ENCODE assay signal across 10 cellular contexts in the genomic region with DNA sequence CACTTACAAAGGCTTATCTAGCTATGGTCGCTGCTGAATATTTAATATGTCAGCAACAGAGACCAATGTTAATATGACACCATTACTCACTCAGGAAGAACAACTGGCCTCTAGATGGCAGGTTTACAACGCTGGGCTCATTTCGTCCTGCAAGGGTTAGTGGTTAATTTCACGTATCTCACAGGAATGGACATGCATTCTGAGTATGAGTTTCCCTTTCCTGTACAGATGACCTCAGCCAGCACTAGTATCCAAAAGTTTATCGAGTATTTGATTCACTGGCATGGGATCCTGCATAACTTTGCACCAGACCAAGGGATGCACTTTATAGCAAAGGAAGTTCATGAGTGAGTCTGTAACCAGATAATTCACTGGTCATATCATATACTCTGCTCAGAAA. TPM values are rescaled to one million over a fixed set of nuclear protein-coding genes. Genes with fewer than 3 reads are reported as not detected.
DNase-seq lines count a peak whose midpoint lies in the region; ATAC-seq, FAIRE-seq and TF ChIP-seq lines count a peak whose summit lies in the region.
"Had no signal": no experiment of that assay in that cellular context is flagged by ENCODE, and none has a peak within 500 bp of the region (broad histone marks: within the 10 kb centered on the region; RNA-seq: fewer than 3 reads in every experiment).

No MANE protein-coding gene starts in this region.

- no peaks in the 10 kb centered on the region for H3K27me3 Mint-ChIP-seq in activated CD4-positive, alpha-beta T cell treated with anti-CD3 and anti-CD28 coated beads, Interleukin-2, amount 10 ng/mL, durations not matched to agents 24 days and 14 days

- H3K9me3 ChIP-seq in endothelial cell of umbilical vein (replicated peaks; ENCODE audit: control insufficient read depth, insufficient read depth, low read length) (no peaks in the 10 kb centered on the region), upper lobe of right lung (no peaks in the 10 kb centered on the region)

- H3K4me3 ChIP-seq in endothelial cell of umbilical vein (replicated peaks in 1 of 3; ENCODE audit: insufficient read depth in 1 of 3, low read depth in 1 of 3, low read length in 3 of 3) = no peak overlapping the region
- H3K4me3 ChIP-seq in upper lobe of right lung = no peak overlapping the region

- no peaks in the 10 kb centered on the region for H3K79me2 ChIP-seq in endothelial cell of umbilical vein (ENCODE audit: control insufficient read depth, insufficient read depth, low read length)

- peak; percentile 51 to 58 for TF ChIP-seq CTCF in endothelial cell of umbilical vein (IDR thresholded peaks at IDR 0.05; ENCODE audit: extremely low read depth in 1 of 2, insufficient read depth in 1 of 2, low read depth in 1 of 2, low read length in 2 of 2)
- peak; percentile 12 for TF ChIP-seq CTCF in upper lobe of right lung (IDR thresholded peaks at IDR 0.05)

- peaks cover 3% of the 10 kb centered on the region for H3K4me1 ChIP-seq in endothelial cell of umbilical vein (ENCODE audit: control insufficient read depth, extremely low read depth, insufficient read depth, low read length)
- H3K4me1 ChIP-seq in upper lobe of right lung = no peaks in the 10 kb centered on the region

- no peak overlapping the region for H3K9ac ChIP-seq in endothelial cell of umbilical vein (replicated peaks; ENCODE audit: extremely low read depth, insufficient read depth, low read length)

- CTCF ChIA-PET in endothelial cell of umbilical vein (lab: Charles Lee) = interaction anchor here (0.6 to 4.8 kb wide), 13 partner anchors 8 to 398 kb away, joined by 3 to 57 read pairs (median 3); partner anchors contain the start of gene TRPC7

- dilution Hi-C loops in endothelial cell of umbilical vein (cut with MboI; ENCODE audit: extremely low pct_ligation_motif_present, low sequenced_read_pairs) = no loop called here

- H3K4me3 Mint-ChIP-seq in activated CD4-positive, alpha-beta T cell treated with anti-CD3 and anti-CD28 coated beads, Interleukin-2, amount 10 ng/mL, durations not matched to agents 24 days and 14 days = no peak overlapping the region
- H3K4me3 Mint-ChIP-seq: CD4-positive, alpha-beta memory T cell had no signal

- H3K9me1 ChIP-seq in endothelial cell of umbilical vein (replicated peaks; ENCODE audit: control insufficient read depth, extremely low read depth, insufficient read depth, low read length) = no peaks in the 10 kb centered on the region

- intact Hi-C loops in activated CD4-positive, alpha-beta T cell treated with anti-CD3 and anti-CD28 coated beads, Interleukin-2, amount 10 ng/mL, durations not matched to agents 24 days and 14 days (cut with micrococcal nuclease) = no loop called here
- intact Hi-C loops in endothelial cell of umbilical vein (cut with micrococcal nuclease) = loop anchor here (1.0 to 5.0 kb wide), 4 partner anchors 51 to 396 kb away; no protein-coding TSS in a partner anchor
- intact Hi-C loops in upper lobe of right lung (cut with DNase I) = no loop called here

- FAIRE-seq in endothelial cell of umbilical vein (lab: Jason Lieb, UNC) = peak; percentile 96

- H3K36me3 ChIP-seq in endothelial cell of umbilical vein (ENCODE audit: control insufficient read depth in 2 of 2, extremely low read depth in 1 of 2, insufficient read depth in 2 of 2, low read length in 2 of 2) (no peaks in the 10 kb centered on the region), upper lobe of right lung (no peaks in the 10 kb centered on the region)

- no peak overlapping the region for H3K27ac Mint-ChIP-seq in activated CD4-positive, alpha-beta T cell treated with anti-CD3 and anti-CD28 coated beads, Interleukin-2, amount 10 ng/mL, durations not matched to agents 24 days and 14 days
- H3K27ac Mint-ChIP-seq: CD4-positive, alpha-beta memory T cell had no signal

- H3K27me3 ChIP-seq in endothelial cell of umbilical vein (ENCODE audit: control insufficient read depth in 2 of 2, insufficient read depth in 2 of 2, low read length in 2 of 2) = peaks cover 0 to 12% of the 10 kb centered on the region in 2 experiments
- no peaks in the 10 kb centered on the region for H3K27me3 ChIP-seq in upper lobe of right lung

- H3K9me3 Mint-ChIP-seq in activated CD4-positive, alpha-beta T cell treated with anti-CD3 and anti-CD28 coated beads, Interleukin-2, amount 10 ng/mL, durations not matched to agents 24 days and 14 days = no peaks in the 10 kb centered on the region

- no peaks in the 10 kb centered on the region for H3K4me1 Mint-ChIP-seq in activated CD4-positive, alpha-beta T cell treated with anti-CD3 and anti-CD28 coated beads, Interleukin-2, amount 10 ng/mL, durations not matched to agents 24 days and 14 days
- H3K4me1 Mint-ChIP-seq: CD4-positive, alpha-beta memory T cell had no signal

- H2AFZ ChIP-seq in endothelial cell of umbilical vein (ENCODE audit: low read depth, low read length) = no peak overlapping the region

- POLR2A ChIA-PET in endothelial cell of umbilical vein (lab: Charles Lee) = no interaction called here

- H3K4me2 ChIP-seq in endothelial cell of umbilical vein (ENCODE audit: insufficient read depth, low read length) = no peak overlapping the region

- no peaks in the 10 kb centered on the region for H4K20me1 ChIP-seq in endothelial cell of umbilical vein (replicated peaks; ENCODE audit: control insufficient read depth, extremely low read depth, insufficient read depth, low read length)

- no peak overlapping the region for H3K27ac ChIP-seq in endothelial cell of umbilical vein (ENCODE audit: insufficient read depth, low read depth, low read length)
- H3K27ac ChIP-seq in upper lobe of right lung = no peak overlapping the region

- H3K36me3 Mint-ChIP-seq in activated CD4-positive, alpha-beta T cell treated with anti-CD3 and anti-CD28 coated beads, Interleukin-2, amount 10 ng/mL, durations not matched to agents 24 days and 14 days (ENCODE audit: low read depth) = no peaks in the 10 kb centered on the region
- H3K36me3 Mint-ChIP-seq: CD4-positive, alpha-beta memory T cell had no signal

- BruUV-seq in endothelial cell of umbilical vein (replicated peaks; lab: Mats Ljungman, UMichigan) = no TSS peak

- ATAC-seq in upper lobe of right lung (no peak), HG02852 (IDR thresholded peaks at IDR 0.05; ENCODE audit: unreplicated experiment) (no peak), HG02763 (IDR thresholded peaks at IDR 0.05; ENCODE audit: unreplicated experiment) (no peak)

- DNase-seq in activated CD4-positive, alpha-beta T cell treated with anti-CD3 and anti-CD28 coated beads, Interleukin-2, amount 10 ng/mL, durations not matched to agents 24 days and 14 days = peak; percentile 19
- DNase-seq in activated CD4-positive, alpha-beta T cell treated with anti-CD3 and anti-CD28 coated beads, Interleukin-2, amount 50 U/mL, for 48 hours = no peak
- DNase-seq in NCI-H526 treated with DMSO at 0.1 percent for 48 hours (lab: John Stamatoyannopoulos, UW) (peak; percentile 28), endothelial cell of umbilical vein (ENCODE audit: low read depth, low spot score) (peak; percentile 72), upper lobe of right lung (no peak), T1000 (lab: John Stamatoyannopoulos, UW) (no peak)
- DNase-seq: activated effector memory CD4-positive, alpha-beta T cell treated with Interleukin-2 at 50 U/mL for 16 hours; CD4-positive, alpha-beta memory T cell had no signal

- no peak for TF ChIP-seq POLR2A in endothelial cell of umbilical vein (IDR thresholded peaks at IDR 0.05; ENCODE audit: low read depth, low read length)

TF ChIP-seq in endothelial cell of umbilical vein, 7 proteins besides CTCF, POLR2A, EP300 and RAD21:
- TF ChIP-seq GATA2 (IDR thresholded peaks at IDR 0.05; ENCODE audit: insufficient read depth, insufficient read length, low read depth, low read length) = peak; percentile 91
- TF ChIP-seq POLR2AphosphoS5 (IDR thresholded peaks at IDR 0.05; ENCODE audit: insufficient read depth, low read depth, low read length) = peak; percentile 50
- peak; percentile 78 for TF ChIP-seq FOS (IDR thresholded peaks at IDR 0.05; ENCODE audit: borderline replicate concordance, insufficient read depth, low read length)
- TF ChIP-seq JUN (IDR thresholded peaks at IDR 0.05; ENCODE audit: borderline replicate concordance, insufficient read depth, insufficient read length, low read depth) = no peak
- TF ChIP-seq, protein P1, sequence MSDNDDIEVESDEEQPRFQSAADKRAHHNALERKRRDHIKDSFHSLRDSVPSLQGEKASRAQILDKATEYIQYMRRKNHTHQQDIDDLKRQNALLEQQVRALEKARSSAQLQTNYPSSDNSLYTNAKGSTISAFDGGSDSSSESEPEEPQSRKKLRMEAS (IDR thresholded peaks at IDR 0.05; ENCODE audit: insufficient read depth, insufficient read length) = no peak

RNA-seq across cellular contexts. Expression of gene TRPC7, which starts 8.7 kb away (rescaled TPM):
- not detected in 2 replicates for total RNA-seq in activated CD4-positive, alpha-beta T cell treated with anti-CD3 and anti-CD28 coated beads, Interleukin-2, amount 10 ng/mL, durations not matched to agents 24 days and 14 days
- total RNA-seq in endothelial cell of umbilical vein (not detected in 2 replicates), upper lobe of right lung (not detected)
- polyA plus RNA-seq in endothelial cell of umbilical vein = not detected in 2 replicates
- not detected in 2 replicates for polyA plus RNA-seq in endothelial cell of umbilical vein (2011; cell fraction: cytosol; rRNA removed)
- polyA plus RNA-seq in endothelial cell of umbilical vein (2011; cell fraction: nucleus; rRNA removed) = not detected in 2 replicates
- polyA plus RNA-seq in endothelial cell of umbilical vein (2012) = not detected in 2 replicates
- 0.25 TPM in 1 of 2 replicates, not detected in the other for polyA minus RNA-seq in endothelial cell of umbilical vein
- polyA minus RNA-seq in endothelial cell of umbilical vein (2011; cell fraction: cytosol; rRNA and poly(A)+ RNA removed) = not detected
- polyA minus RNA-seq in endothelial cell of umbilical vein (2011; cell fraction: nucleus; rRNA and poly(A)+ RNA removed) = not detected in 2 replicates
- total RNA-seq: CD4-positive, alpha-beta memory T cell had no signal
- polyA plus RNA-seq: CD4-positive, alpha-beta memory T cell had no signal

Comparison
In these comparisons a context has a peak if more than half of its experiments do, and no peak if none do; other contexts are left out.
1. DNase-seq: peak in activated CD4-positive, alpha-beta T cell treated with anti-CD3 and anti-CD28 coated beads, Interleukin-2, amount 10 ng/mL, durations not matched to agents 24 days and 14 days (single experiment), NCI-H526 treated with DMSO at 0.1 percent for 48 hours (single experiment) and endothelial cell of umbilical vein (single experiment); none in activated CD4-positive, alpha-beta T cell treated with anti-CD3 and anti-CD28 coated beads, Interleukin-2, amount 50 U/mL, for 48 hours (0 of 2), upper lobe of right lung (single experiment) and T1000 (single experiment).